Comparison of ENCODE assay signal across 15 cellular contexts in genomic region chr5:179171816-179172745, GRCh38.
A peak's percentile ranks its signal among the peaks of the same experiment; 100 is the strongest.
DNase-seq lines count a peak whose midpoint lies in the region; ATAC-seq lines count a peak whose summit lies in the region.
"Had no signal": no experiment of that assay in that cellular context is flagged by ENCODE, and none has a peak within 500 bp of the region (broad histone marks: within the 10 kb centered on the region; RNA-seq: fewer than 3 reads in every experiment).

No MANE protein-coding gene starts in this region.

- H3K9ac ChIP-seq in adipocyte (ENCODE audit: low read length) = peak overlapping the region; percentile 48
- H3K9ac ChIP-seq in neuronal stem cell (ENCODE audit: low read depth, low read length, poor library complexity) = no peak overlapping the region
- H3K9ac ChIP-seq: BLaER1 had no signal

- no peak overlapping the region for H4K91ac ChIP-seq in neuronal stem cell (ENCODE audit: low read depth, low read length, poor library complexity)

- H3K27me3 ChIP-seq in adipocyte (replicated peaks; ENCODE audit: control insufficient read depth, insufficient read depth, low read length) (no peaks in the 10 kb centered on the region), neuronal stem cell (ENCODE audit: control insufficient read depth in 3 of 3, insufficient read depth in 3 of 3, low read depth in 1 of 3, low read length in 3 of 3) (no peaks in the 10 kb centered on the region), aorta (ENCODE audit: control insufficient read depth in 1 of 2, insufficient read depth in 2 of 2, low read length in 1 of 2) (no peaks in the 10 kb centered on the region)
- H3K27me3 ChIP-seq: BLaER1 had no signal

- no peak overlapping the region for H4K8ac ChIP-seq in neuronal stem cell (ENCODE audit: low read depth, low read length)

- no peak overlapping the region for H2BK120ac ChIP-seq in neuronal stem cell (ENCODE audit: low read depth, low read length)

- H3K4ac ChIP-seq in neuronal stem cell (ENCODE audit: low read length) = no peak overlapping the region

- peak overlapping the region; percentile 41 for H3K14ac ChIP-seq in neuronal stem cell (ENCODE audit: low read length)

- no peak overlapping the region for H2BK5ac ChIP-seq in neuronal stem cell (ENCODE audit: low read length)

- H3K36me3 ChIP-seq in adipocyte (ENCODE audit: control insufficient read depth, insufficient read depth, low read length, severe bottlenecking) = peaks cover 39% of the 10 kb centered on the region
- no peaks in the 10 kb centered on the region for H3K36me3 ChIP-seq in neuronal stem cell (replicated peaks in 1 of 2; ENCODE audit: control insufficient read depth in 2 of 2, insufficient read depth in 2 of 2, low read length in 2 of 2)
- H3K36me3 ChIP-seq in aorta (ENCODE audit: control insufficient read depth in 1 of 2, insufficient read depth in 2 of 2, low read length in 1 of 2) = no peaks in the 10 kb centered on the region
- H3K36me3 ChIP-seq: BLaER1 had no signal

- H3K23ac ChIP-seq in neuronal stem cell (ENCODE audit: low read depth, low read length, poor library complexity) = peak overlapping the region; percentile 49

- H2AK5ac ChIP-seq in neuronal stem cell (ENCODE audit: low read depth, low read length) = no peak overlapping the region

- H3K18ac ChIP-seq in neuronal stem cell (ENCODE audit: low read length) = peak overlapping the region; percentile 71

- H3K4me1 ChIP-seq in adipocyte (ENCODE audit: control insufficient read depth, insufficient read depth, low read length) (peaks cover 34% of the 10 kb centered on the region), neuronal stem cell (ENCODE audit: control insufficient read depth in 2 of 2, insufficient read depth in 1 of 2, low read depth in 1 of 2, low read length in 2 of 2) (no peaks in the 10 kb centered on the region), aorta (ENCODE audit: control insufficient read depth in 1 of 2, insufficient read depth in 2 of 2, low read length in 2 of 2) (no peaks in the 10 kb centered on the region)
- H3K4me1 ChIP-seq: Caco-2 had no signal

- H2BK15ac ChIP-seq in neuronal stem cell (ENCODE audit: low read length) = peak overlapping the region; percentile 43

- H3K27ac ChIP-seq in neuronal stem cell (replicated peaks; ENCODE audit: low read length) (no peak overlapping the region), aorta (ENCODE audit: low read depth in 1 of 2, low read length in 2 of 2) (no peak overlapping the region)
- H3K27ac ChIP-seq: 22Rv1, BLaER1 had no signal

- ATAC-seq in Right ventricle myocardium inferior (no peak), aorta (ENCODE audit: low FRiP score) (no peak), GM19455 (IDR thresholded peaks at IDR 0.05; ENCODE audit: unreplicated experiment) (no peak)
- ATAC-seq: GM12878 had no signal

- H2AFZ ChIP-seq in neuronal stem cell (ENCODE audit: low read length) = no peak overlapping the region

- intact Hi-C loops in Right ventricle myocardium inferior (cut with DNase I) (no loop called here), cardiac septum (cut with DNase I) (no loop called here), aorta (cut with DNase I) (no loop called here)

- no CpG with 5 or more reads among the region's 20 CpGs for WGBS in neuronal stem cell (ENCODE audit: extremely low coverage in 2 of 2, insufficient read length in 2 of 2, insufficient replicate concordance in 1 of 2), 2 donors
- 90 to 91% methylated on average over 20 of the region's 20 CpGs for WGBS in aorta, 2 donors

- H3K79me1 ChIP-seq in neuronal stem cell (ENCODE audit: low read depth, low read length) = no peaks in the 10 kb centered on the region

- H3K9me3 ChIP-seq in adipocyte (ENCODE audit: control insufficient read depth, low read length) (no peaks in the 10 kb centered on the region), neuronal stem cell (replicated peaks in 1 of 2; ENCODE audit: control insufficient read depth in 2 of 2, insufficient read depth in 1 of 2, low read depth in 1 of 2, low read length in 2 of 2) (no peaks in the 10 kb centered on the region), aorta (ENCODE audit: control insufficient read depth, low read length) (no peaks in the 10 kb centered on the region)
- H3K9me3 ChIP-seq: BLaER1 had no signal

- H2BK12ac ChIP-seq in neuronal stem cell (ENCODE audit: low read length) = no peak overlapping the region

- no peak overlapping the region for H3K4me3 ChIP-seq in adipocyte (ENCODE audit: low read length)
- no peak overlapping the region for H3K4me3 ChIP-seq in neuronal stem cell (ENCODE audit: low read length in 2 of 2)
- no peak overlapping the region for H3K4me3 ChIP-seq in aorta (ENCODE audit: low read length in 2 of 2)
- H3K4me3 ChIP-seq: BLaER1, GM12878 had no signal

- peak; percentile 21 for DNase-seq in Right ventricle myocardium inferior (ENCODE audit: missing footprints)
- DNase-seq in cardiac septum (ENCODE audit: low spot score) = no peak
- DNase-seq in adipocyte (ENCODE audit: low read depth) = no peak
- DNase-seq in neuronal stem cell (ENCODE audit: low spot score) = no peak
- DNase-seq in aorta = peak; percentile 26 to 64
- no peak for DNase-seq in NK-92 treated with Interleukin-12 subunit alpha and Interleukin-12 subunit beta, amount 100 ng/mL, for 24 hours (lab: John Stamatoyannopoulos, UW)
- DNase-seq in stimulated activated CD4-positive, alpha-beta T cell treated with anti-CD3 and anti-CD28 coated beads, Interleukin-2, amount 100 ng/mL, for 48 hours = no peak
- DNase-seq: Caco-2, DMS53, GOT3, H9 had no signal

- no peak overlapping the region for H3K4me2 ChIP-seq in neuronal stem cell (ENCODE audit: insufficient read depth, low read length, poor library complexity, severe bottlenecking)
- H3K4me2 ChIP-seq: BLaER1 had no signal

Comparison
In these comparisons a context has a peak if more than half of its experiments do, and no peak if none do; other contexts are left out.
1. DNase-seq: peak in Right ventricle myocardium inferior (single experiment) and aorta (2 of 2); none in cardiac septum (single experiment), adipocyte (single experiment), neuronal stem cell (single experiment), NK-92 treated with Interleukin-12 subunit alpha and Interleukin-12 subunit beta, amount 100 ng/mL, for 24 hours (single experiment) and stimulated activated CD4-positive, alpha-beta T cell treated with anti-CD3 and anti-CD28 coated beads, Interleukin-2, amount 100 ng/mL, for 48 hours (0 of 2).